Comparison of ENCODE assay signal across 25 cellular contexts in the genomic region with DNA sequence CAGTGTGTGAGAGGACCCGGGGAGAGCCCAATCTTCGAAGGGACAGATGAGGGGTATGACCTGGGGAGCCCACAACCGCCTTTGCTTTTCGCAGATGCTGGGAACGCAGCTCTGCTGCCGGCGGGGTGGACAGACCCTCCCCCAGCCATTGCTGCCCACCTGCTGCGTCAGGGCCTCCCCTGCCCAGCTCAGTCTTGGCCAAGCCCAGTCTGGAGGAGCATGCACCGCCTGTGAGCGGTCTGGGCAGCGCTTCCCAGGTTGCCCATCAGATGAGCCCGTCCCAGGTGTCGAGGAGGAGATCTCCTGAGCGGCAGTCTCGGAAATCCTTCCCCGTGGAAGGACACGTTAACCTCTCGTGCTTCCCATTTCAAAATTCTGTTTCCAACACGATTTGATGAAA. TPM values are rescaled to one million over a fixed set of nuclear protein-coding genes. Genes with fewer than 3 reads are reported as not detected.
DNase-seq lines count a peak whose midpoint lies in the region; ATAC-seq, FAIRE-seq and TF ChIP-seq lines count a peak whose summit lies in the region.
"Had no signal": no experiment of that assay in that cellular context is flagged by ENCODE, and none has a peak within 500 bp of the region (broad histone marks: within the 10 kb centered on the region; RNA-seq: fewer than 3 reads in every experiment).

No MANE protein-coding gene starts in this region.

- no peak overlapping the region for H2AFZ ChIP-seq in K562 (ENCODE audit: low read depth, low read length)
- H2AFZ ChIP-seq in trophoblast cell (ENCODE audit: insufficient read depth, low read length, poor library complexity) = no peak overlapping the region
- H2AFZ ChIP-seq: GM23248 had no signal

- H4K91ac ChIP-seq in trophoblast cell (ENCODE audit: low read depth, low read length) = no peak overlapping the region

- DNase-seq in Right ventricle myocardium inferior (ENCODE audit: missing footprints) (peak; percentile 60), heart right ventricle (no peak), K562 (ENCODE audit: extremely low read depth in 1 of 4, low spot score in 3 of 4) (no peak), trophoblast cell (no peak), Calu3 (no peak), uterus (no peak), NCI-H774 (lab: John Stamatoyannopoulos, UW) (no peak)
- DNase-seq: 8988T; ACHN; AML-193; BE2C; CD4-positive, alpha-beta T cell; CD8-positive, alpha-beta memory T cell; DMS153; DND-41; GM23248; H7; HCEC 1CT had no signal

- no peak overlapping the region for H3K23ac ChIP-seq in trophoblast cell (ENCODE audit: low read length)

- peaks cover 71% of the 10 kb centered on the region for H3K36me3 Mint-ChIP-seq in Calu3 (ENCODE audit: insufficient read depth, unreplicated experiment)

- no peaks in the 10 kb centered on the region for H3K4me1 Mint-ChIP-seq in Calu3 (ENCODE audit: low read depth, unreplicated experiment)

- H3K27me3 ChIP-seq in heart right ventricle (no peaks in the 10 kb centered on the region), K562 (ENCODE audit: control insufficient read depth in 2 of 2, insufficient read depth in 2 of 2, low read length in 2 of 2) (no peaks in the 10 kb centered on the region), trophoblast cell (ENCODE audit: insufficient read depth, low read length) (no peaks in the 10 kb centered on the region), uterus (no peaks in the 10 kb centered on the region)
- H3K27me3 ChIP-seq: BE2C; BLaER1 treated with 17β-estradiol and CSF1 and Interleukin-3, amounts not matched to agents 10 nM and 100 nM had no signal

- H3K27ac Mint-ChIP-seq in Calu3 (ENCODE audit: unreplicated experiment) = no peak overlapping the region
- H3K27ac Mint-ChIP-seq: CD4-positive, alpha-beta T cell; CD8-positive, alpha-beta memory T cell had no signal

- 93 to 95% methylated on average over 19 of the region's 19 CpGs for WGBS in heart right ventricle, 2 donors
- WGBS in K562 (ENCODE audit: insufficient coverage, low coverage, missing lambda C conversion rate) = 94% methylated on average over 17 of the region's 19 CpGs
- no CpG with 5 or more reads among the region's 19 CpGs for WGBS in trophoblast cell (ENCODE audit: extremely low coverage, insufficient coverage, insufficient read length)

- intact Hi-C loops in Right ventricle myocardium inferior (cut with DNase I) = no loop called here
- intact Hi-C loops in heart right ventricle (cut with DNase I) = loop anchor here in 2 of 10 donors (10.0 kb wide), 1 partner anchor 143 kb away; no protein-coding TSS in a partner anchor
- intact Hi-C loops in K562 (cut with micrococcal nuclease) = no loop called here
- intact Hi-C loops in Calu3 (cut with micrococcal nuclease; ENCODE audit: unreplicated experiment) = loop anchor here (10.0 kb wide), 1 partner anchor 143 kb away; no protein-coding TSS in a partner anchor
- intact Hi-C loops in uterus (cut with DNase I; ENCODE audit: low total_unique reads) = no loop called here

- in situ Hi-C loops in K562 (cut with MboI) = no loop called here

- no peak overlapping the region for H2BK12ac ChIP-seq in trophoblast cell (ENCODE audit: low read length)

- H2AK5ac ChIP-seq in trophoblast cell (ENCODE audit: low read length) = no peak overlapping the region

- no peak for TF ChIP-seq RAD21 in K562 (CRISPR knock-in tag; conservative IDR thresholded peaks at IDR 0.05 in 1 of 2, IDR thresholded peaks at IDR 0.05 in 1 of 2)

- H3K4me1 ChIP-seq in heart right ventricle (peaks cover 0 to 12% (median 9%) of the 10 kb centered on the region in 9 donors), K562 (replicated peaks in 1 of 2; ENCODE audit: control insufficient read depth in 2 of 2, insufficient read depth in 2 of 2, low read length in 2 of 2) (peaks cover 0 to 21% of the 10 kb centered on the region in 2 experiments; a peak in 2 of 5 replicates), trophoblast cell (ENCODE audit: control insufficient read depth in 1 of 2, insufficient read depth in 2 of 2, low read length in 2 of 2) (no peaks in the 10 kb centered on the region), uterus (peaks cover 0 to 5% of the 10 kb centered on the region in 2 donors)
- H3K4me1 ChIP-seq: BE2C had no signal

- H4K12ac ChIP-seq in trophoblast cell (ENCODE audit: low read depth, low read length) = no peak overlapping the region

- H2BK5ac ChIP-seq in trophoblast cell (ENCODE audit: low read depth, low read length, poor library complexity) = no peak overlapping the region

- H4K20me1 ChIP-seq in K562 (replicated peaks; ENCODE audit: control insufficient read depth, insufficient read depth, low read length) = peaks cover 14% of the 10 kb centered on the region; the same call in 1 of the 2 replicates

- no peak overlapping the region for H3K4ac ChIP-seq in trophoblast cell (ENCODE audit: low read depth, low read length)

- no peaks in the 10 kb centered on the region for H3K27me3 Mint-ChIP-seq in Calu3 (ENCODE audit: unreplicated experiment)
- H3K27me3 Mint-ChIP-seq: CD4-positive, alpha-beta T cell; CD8-positive, alpha-beta memory T cell had no signal

- POLR2A ChIA-PET in K562 (lab: Yijun Ruan, JAX) = interaction anchor here (1.0 kb wide), 1 partner anchor 127 kb away, joined by 4 read pairs; no protein-coding TSS in a partner anchor

- TF ChIP-seq POLR2A in K562 (conservative IDR thresholded peaks at IDR 0.05) = no peak
- no peak for TF ChIP-seq POLR2A in uterus (IDR thresholded peaks at IDR 0.05)

- no peaks in the 10 kb centered on the region for H3K79me1 ChIP-seq in trophoblast cell (ENCODE audit: low read length)

- no peak for ATAC-seq in Right ventricle myocardium inferior
- no peak for ATAC-seq in heart right ventricle
- ATAC-seq in K562 = no peak
- ATAC-seq: A549 had no signal

- H3K79me2 ChIP-seq in K562 (ENCODE audit: control insufficient read depth, insufficient read depth, low read length) (peaks cover 10% of the 10 kb centered on the region; the same call in 2 of the 3 replicates), trophoblast cell (ENCODE audit: control insufficient read depth, insufficient read depth, low read length, poor library complexity) (no peaks in the 10 kb centered on the region)

- no peaks in the 10 kb centered on the region for H3K9me1 ChIP-seq in K562 (ENCODE audit: control insufficient read depth, insufficient read depth, low read length)

- peaks cover 0 to 93% (median 76%) of the 10 kb centered on the region in 9 donors for H3K36me3 ChIP-seq in heart right ventricle
- peaks cover 88% of the 10 kb centered on the region; the same call in 2 of the 3 replicates for H3K36me3 ChIP-seq in K562 (ENCODE audit: control insufficient read depth, insufficient read depth, low read length)
- peaks cover 65 to 66% of the 10 kb centered on the region in 2 experiments for H3K36me3 ChIP-seq in trophoblast cell (ENCODE audit: control insufficient read depth in 1 of 2, insufficient read depth in 2 of 2, low read length in 2 of 2)
- no peaks in the 10 kb centered on the region for H3K36me3 ChIP-seq in uterus

- CTCF ChIA-PET in K562 (lab: Yijun Ruan, JAX; ENCODE audit: low intra/inter-chr PET ratio) (interaction anchor here (0.6 kb wide), 1 partner anchor 1007 kb away, joined by 3 read pairs; no protein-coding TSS in a partner anchor), Calu3 (lab: Charles Lee) (interaction anchor here (0.7 to 1.2 kb wide), 3 partner anchors 27 to 126 kb away, joined by 3 to 7 read pairs (median 5); no protein-coding TSS in a partner anchor)

- H3K9ac ChIP-seq in K562 (ENCODE audit: insufficient read depth in 1 of 2, low read depth in 2 of 2, low read length in 2 of 2) = no peak overlapping the region; a peak in 1 of 4 replicates
- H3K9ac ChIP-seq in trophoblast cell (ENCODE audit: low read length) = no peak overlapping the region
- H3K9ac ChIP-seq: BLaER1 treated with 17β-estradiol and CSF1 and Interleukin-3, amounts not matched to agents 10 nM and 100 nM; GM23248 had no signal

- H3K18ac ChIP-seq in trophoblast cell (ENCODE audit: low read length) = no peak overlapping the region

- TF ChIP-seq EP300 in K562 (IDR thresholded peaks at IDR 0.05; ENCODE audit: low read length) = no peak

- H3K9me3 ChIP-seq in heart right ventricle = no peaks in the 10 kb centered on the region
- no peaks in the 10 kb centered on the region for H3K9me3 ChIP-seq in K562 (replicated peaks; ENCODE audit: control insufficient read depth, insufficient read depth, low read depth, low read length)
- H3K9me3 ChIP-seq in trophoblast cell (ENCODE audit: insufficient read depth, low read depth, low read length) = no peaks in the 10 kb centered on the region
- H3K9me3 ChIP-seq in uterus = no peaks in the 10 kb centered on the region
- H3K9me3 ChIP-seq: A549; BE2C; BLaER1 treated with 17β-estradiol and CSF1 and Interleukin-3, amounts not matched to agents 10 nM and 100 nM had no signal

- no peak overlapping the region for H4K8ac ChIP-seq in trophoblast cell (ENCODE audit: low read depth, low read length)

- no peak for TF ChIP-seq CTCF in heart right ventricle (IDR thresholded peaks at IDR 0.05)
- no peak for TF ChIP-seq CTCF in K562 (IDR thresholded peaks at IDR 0.05 in 2 of 3, conservative IDR thresholded peaks at IDR 0.05 in 1 of 3; ENCODE audit: insufficient read depth in 2 of 3, low read depth in 1 of 3, low read length in 3 of 3)
- no peak for TF ChIP-seq CTCF in Calu3 (IDR thresholded peaks at IDR 0.05; ENCODE audit: unreplicated experiment)
- TF ChIP-seq CTCF in uterus (IDR thresholded peaks at IDR 0.05) = no peak

- no peak overlapping the region for H3K27ac ChIP-seq in heart right ventricle
- H3K27ac ChIP-seq in K562 (ENCODE audit: extremely low read depth, low read depth, low read length) = no peak overlapping the region
- no peak overlapping the region for H3K27ac ChIP-seq in trophoblast cell (ENCODE audit: low read depth, low read length)
- no peak overlapping the region for H3K27ac ChIP-seq in uterus
- H3K27ac ChIP-seq: A549; BLaER1 treated with 17β-estradiol and CSF1 and Interleukin-3, amounts not matched to agents 10 nM and 100 nM; GM23248 had no signal

- BruUV-seq in K562 (replicated peaks; lab: Mats Ljungman, UMichigan) (no TSS peak), Calu3 (replicated peaks; lab: Mats Ljungman, UMichigan) (no TSS peak)

- H3K9me3 Mint-ChIP-seq in Calu3 (ENCODE audit: low read depth, unreplicated experiment) = no peaks in the 10 kb centered on the region
- H3K9me3 Mint-ChIP-seq: CD4-positive, alpha-beta T cell; CD8-positive, alpha-beta memory T cell had no signal

- H3K4me3 ChIP-seq in heart right ventricle (no peak overlapping the region), K562 (no peak overlapping the region), trophoblast cell (ENCODE audit: low read depth, low read length) (peak overlapping the region; percentile 40), uterus (no peak overlapping the region)
- H3K4me3 ChIP-seq: A549; BLaER1 treated with 17β-estradiol and CSF1 and Interleukin-3, amounts not matched to agents 10 nM and 100 nM; GM23248 had no signal

- no peak overlapping the region for H3K14ac ChIP-seq in trophoblast cell (ENCODE audit: low read length)

- H3K4me3 Mint-ChIP-seq in Calu3 (ENCODE audit: low read depth, unreplicated experiment) = no peak overlapping the region
- H3K4me3 Mint-ChIP-seq: CD14-positive monocyte; CD4-positive, alpha-beta T cell had no signal

- no peak overlapping the region for H3K4me2 ChIP-seq in K562 (ENCODE audit: insufficient read depth, low read length)
- no peak overlapping the region for H3K4me2 ChIP-seq in trophoblast cell (ENCODE audit: low read length)
- H3K4me2 ChIP-seq: A549; BLaER1 treated with 17β-estradiol and CSF1 and Interleukin-3, amounts not matched to agents 10 nM and 100 nM had no signal

- FAIRE-seq in K562 (lab: Jason Lieb, UNC) = no peak
- FAIRE-seq: A549, G401.6, GM12892, GM19239, H1 had no signal

- H2BK120ac ChIP-seq in trophoblast cell (ENCODE audit: insufficient read depth, low read length, poor library complexity) = no peak overlapping the region

RNA-seq across cellular contexts. Expression of gene AP5Z1, which starts 17.3 kb away (rescaled TPM):
- total RNA-seq in Right ventricle myocardium inferior (14.4 TPM), heart right ventricle (10 to 100 TPM in 7 of 10 donors, 1 to 10 TPM in 3; 8.5 to 16.7 (median 12.4) TPM), K562 (2014; rRNA removed) (19.8 and 23.1 TPM in 2 replicates), K562 (2014; rRNA removed; fragmentation: Illumina TruSeq; extraction: Trizol) (2.7 and 3.3 TPM in 2 replicates), K562 (2015; rRNA removed; fragmentation: Illumina TruSeq; extraction: Trizol) (11.1 and 12.6 TPM in 2 replicates), K562 (2021) (25.6 and 31.1 TPM in 2 replicates), Calu3 (2022) (66.1 and 70.7 TPM in 2 replicates), uterus (10 to 100 TPM; 12.9 to 40.2 (median 14.6) TPM)
- polyA plus RNA-seq in heart right ventricle (10 to 100 TPM; 20.0 to 30.9 TPM), K562 (2011; rRNA removed) (6.4 and 13.9 TPM in 2 replicates), K562 (2014; fragmentation: Illumina TruSeq; extraction: Trizol) (4.1 and 9.6 TPM in 2 replicates), K562 (2014; fragmentation: Nextera tagmentation; extraction: Ambion mirVana) (under 1 TPM; 0.06 to 0.98 TPM), K562 (2014; rRNA removed) (22.1 and 26.3 TPM in 2 replicates)
- 41.6 and 134 TPM in 2 replicates for total RNA-seq in K562 (2011; cell fraction: chromatin; rRNA removed; ENCODE audit: low replicate concordance)
- 104 and 127 TPM in 2 replicates for total RNA-seq in K562 (2011; cell fraction: nucleolus; rRNA removed)
- 53.1 and 59.0 TPM in 2 replicates for total RNA-seq in K562 (2011; cell fraction: nucleoplasm; rRNA removed)
- polyA plus RNA-seq in K562 (2011; cell fraction: cytosol; rRNA removed) = 8.3 and 24.8 TPM in 2 replicates
- 60.3 and 105 TPM in 2 replicates for polyA plus RNA-seq in K562 (2011; cell fraction: nucleus; rRNA removed)
- 21.4 and 42.0 TPM in 2 replicates for polyA plus RNA-seq in K562 (2012)
- 2.1 and 3.0 TPM in 2 replicates for polyA minus RNA-seq in K562 (2011; rRNA and poly(A)+ RNA removed)
- 8.8 and 9.3 TPM in 2 replicates for polyA minus RNA-seq in K562 (2011; cell fraction: cytosol; rRNA and poly(A)+ RNA removed)
- 28.7 and 31.2 TPM in 2 replicates for polyA minus RNA-seq in K562 (2011; cell fraction: nucleus; rRNA and poly(A)+ RNA removed)
- polyA plus RNA-seq in trophoblast cell (2013) = 19.8 and 22.2 TPM in 2 replicates
